ENCODE assay signal across 28 cellular contexts in the genomic region with DNA sequence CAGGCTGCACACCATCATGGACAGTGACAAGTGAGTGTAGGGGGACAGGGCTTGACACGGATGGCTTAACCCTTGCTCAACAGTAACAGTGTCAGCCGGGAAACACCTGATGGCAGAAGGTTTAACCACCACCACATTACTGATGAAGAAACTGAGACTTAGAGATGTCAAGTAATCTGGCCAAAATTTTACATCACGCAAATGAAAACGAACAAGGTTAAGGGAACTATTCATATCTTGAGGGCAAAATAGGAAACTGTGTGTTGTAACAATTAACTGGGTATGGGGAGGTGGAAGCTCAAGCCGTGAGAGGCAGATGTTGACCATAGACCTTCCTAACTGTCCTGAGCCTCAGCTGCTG.
DNase-seq lines count a peak whose midpoint lies in the region; FAIRE-seq and TF ChIP-seq lines count a peak whose summit lies in the region.
"Had no signal": no experiment of that assay in that cellular context is flagged by ENCODE, and none has a peak within 500 bp of the region (broad histone marks: within the 10 kb centered on the region; RNA-seq: fewer than 3 reads in every experiment).

No MANE protein-coding gene starts in this region.

- H3K79me2 ChIP-seq in H1 (ENCODE audit: control insufficient read depth in 1 of 2, insufficient read depth in 2 of 2, low read length in 2 of 2): no peaks in the 10 kb centered on the region

- H3K27ac Mint-ChIP-seq in Caco-2 (ENCODE audit: unreplicated experiment): peak overlapping the region; percentile 35
- no peak overlapping the region for H3K27ac Mint-ChIP-seq in CD4-positive, alpha-beta memory T cell
- H3K27ac Mint-ChIP-seq: activated CD4-positive, alpha-beta memory T cell treated with anti-CD3 and anti-CD28 coated beads, Interleukin-2, amount 10 ng/mL, durations not matched to agents 7 days and 5 days; activated T-helper 1 cell treated with anti-CD3 and anti-CD28 coated beads, Interleukin-12 subunit alpha, Interleukin-12 subunit beta, Interleukin-2, Interleukin-4 antibody, amounts not matched to agents 30 ng/mL and 10 ng/mL and 1 ng/mL, durations not matched to agents 14 hours and 24 hours and 36 hours; dendritic cell treated with granulocyte-macrophage colony-stimulating factor and Interleukin-4, amounts not matched to agents 40 ng/mL and 50 ng/mL, for 4 days; stimulated activated naive B cell treated with anti-CD40 and anti-IgM and Interleukin-4, amounts not matched to agents 10 μg/mL and 1 μg/mL and 100 μg/mL, for 72 hours had no signal

- peaks cover 81% of the 10 kb centered on the region for H3K36me3 Mint-ChIP-seq in Caco-2 (ENCODE audit: insufficient read depth, unreplicated experiment)
- peaks cover 3 to 10% of the 10 kb centered on the region in 2 donors for H3K36me3 Mint-ChIP-seq in CD4-positive, alpha-beta memory T cell

- H2AK5ac ChIP-seq in H1 (ENCODE audit: low read depth, low read length) (peak overlapping the region; percentile 88; the same call in 1 of the 2 replicates), neuronal stem cell (ENCODE audit: low read depth, low read length) (no peak overlapping the region)

- H2AFZ ChIP-seq in H1 (ENCODE audit: low read length) (peak overlapping the region; percentile 43), neuronal stem cell (ENCODE audit: low read length) (peak overlapping the region; percentile 18)

- no peak for FAIRE-seq in H1 (lab: Jason Lieb, UNC)
- FAIRE-seq: RCC 7860 had no signal

- H3K9me3 ChIP-seq in Caco-2 (no peaks in the 10 kb centered on the region), HUES64 (ENCODE audit: insufficient read depth, low read depth, low read length) (no peaks in the 10 kb centered on the region), H1 (ENCODE audit: insufficient read depth in 2 of 2, low read depth in 1 of 2, low read length in 1 of 2) (no peaks in the 10 kb centered on the region), neuronal stem cell (replicated peaks in 1 of 2; ENCODE audit: control insufficient read depth in 2 of 2, insufficient read depth in 1 of 2, low read depth in 1 of 2, low read length in 2 of 2) (no peaks in the 10 kb centered on the region)
- no peaks in the 10 kb centered on the region for H3K9me3 ChIP-seq in CD4-positive, alpha-beta memory T cell (ENCODE audit: control insufficient read depth in 1 of 2, low read length in 2 of 2)
- H3K9me3 ChIP-seq: adrenal gland, BE2C, suprapubic skin had no signal

- H3K18ac ChIP-seq in H1 (ENCODE audit: extremely low read depth, low read length): peak overlapping the region; percentile 86
- H3K18ac ChIP-seq in neuronal stem cell (ENCODE audit: low read length): peak overlapping the region; percentile 89

- intact Hi-C loops in Caco-2 (cut with micrococcal nuclease; ENCODE audit: unreplicated experiment): no loop called here
- intact Hi-C loops in CD4-positive, alpha-beta memory T cell (cut with micrococcal nuclease): no loop called here

- no peak for DNase-seq in Caco-2
- DNase-seq in H1 (ENCODE audit: low read depth in 1 of 2, low spot score in 2 of 2): no peak
- DNase-seq in neuronal stem cell (ENCODE audit: low spot score): no peak
- no peak for DNase-seq in CD4-positive, alpha-beta memory T cell
- DNase-seq in NK-92 (lab: John Stamatoyannopoulos, UW; ENCODE audit: unreplicated experiment): no peak
- no peak for DNase-seq in substantia nigra (lab: John Stamatoyannopoulos, UW)
- DNase-seq: activated CD4-positive, alpha-beta memory T cell treated with anti-CD3 and anti-CD28 coated beads, Interleukin-2, amount 10 ng/mL, durations not matched to agents 7 days and 5 days; activated CD8-positive, alpha-beta memory T cell treated with anti-CD3 and anti-CD28 coated beads, Interleukin-2, amount 50 U/mL, for 4 hours; activated naive CD4-positive, alpha-beta T cell treated with Interleukin-2 at 50 U/mL for 16 hours; adrenal gland; BE2C; CD8-positive, alpha-beta memory T cell; central memory CD4-positive, alpha-beta T cell; DMS 273 treated with DMSO at 0.1 percent for 48 hours; EL; foreskin fibroblast; NCI-H1105 treated with DMSO at 0.1 percent for 48 hours; NCI-H1930; NK-92 treated with Interleukin-12 subunit alpha and Interleukin-12 subunit beta, amount 100 ng/mL, for 24 hours; occipital lobe; SHP77 treated with DMSO at 0.1 percent for 48 hours; stimulated activated naive B cell treated with anti-CD40 and anti-IgM and Interleukin-4, amounts not matched to agents 10 μg/mL and 1 μg/mL and 100 μg/mL, for 72 hours; SW 1271 had no signal

- H3K4ac ChIP-seq in H1 (replicated peaks; ENCODE audit: insufficient read length, low read depth, low read length) (peak overlapping the region; percentile 22), neuronal stem cell (ENCODE audit: low read length) (peak overlapping the region; percentile 58)

- H3K9me3 Mint-ChIP-seq in Caco-2 (ENCODE audit: unreplicated experiment): no peaks in the 10 kb centered on the region
- peaks cover 0 to 3% (median 0%) of the 10 kb centered on the region in 8 donors for H3K9me3 Mint-ChIP-seq in CD4-positive, alpha-beta memory T cell
- H3K9me3 Mint-ChIP-seq: activated CD4-positive, alpha-beta memory T cell treated with anti-CD3 and anti-CD28 coated beads, Interleukin-2, amount 10 ng/mL, durations not matched to agents 7 days and 5 days; activated T-helper 1 cell treated with anti-CD3 and anti-CD28 coated beads, Interleukin-12 subunit alpha, Interleukin-12 subunit beta, Interleukin-2, Interleukin-4 antibody, amounts not matched to agents 30 ng/mL and 10 ng/mL and 1 ng/mL, durations not matched to agents 14 hours and 24 hours and 36 hours; CD8-positive, alpha-beta memory T cell; dendritic cell treated with granulocyte-macrophage colony-stimulating factor and Interleukin-4, amounts not matched to agents 40 ng/mL and 50 ng/mL, for 4 days; stimulated activated naive B cell treated with anti-CD40 and anti-IgM and Interleukin-4, amounts not matched to agents 10 μg/mL and 1 μg/mL and 100 μg/mL, for 72 hours had no signal

- TF ChIP-seq POLR2A in H1 (IDR thresholded peaks at IDR 0.05; ENCODE audit: control extremely low read depth in 1 of 2, low read depth in 2 of 2, low read length in 2 of 2): no peak

- peak overlapping the region; percentile 90 for H4K91ac ChIP-seq in H1 (replicated peaks; ENCODE audit: insufficient read length, low read length)
- H4K91ac ChIP-seq in neuronal stem cell (ENCODE audit: low read depth, low read length, poor library complexity): no peak overlapping the region

- peak overlapping the region; percentile 88; the same call in 1 of the 2 replicates for H2BK20ac ChIP-seq in H1 (ENCODE audit: low read length)

- H4K20me1 ChIP-seq in H1 (replicated peaks in 1 of 2; ENCODE audit: control insufficient read depth in 1 of 2, insufficient read depth in 2 of 2, low read length in 2 of 2): no peaks in the 10 kb centered on the region

- H2BK5ac ChIP-seq in H1 (ENCODE audit: low read depth, low read length): peak overlapping the region; percentile 79
- H2BK5ac ChIP-seq in neuronal stem cell (ENCODE audit: low read length): peak overlapping the region; percentile 35

- H2BK12ac ChIP-seq in H1 (ENCODE audit: low read depth, low read length) (peak overlapping the region; percentile 98), neuronal stem cell (ENCODE audit: low read length) (no peak overlapping the region)

- H3K4me3 Mint-ChIP-seq in Caco-2 (ENCODE audit: unreplicated experiment): no peak overlapping the region
- H3K4me3 Mint-ChIP-seq in CD4-positive, alpha-beta memory T cell: no peak overlapping the region
- H3K4me3 Mint-ChIP-seq: activated CD4-positive, alpha-beta memory T cell treated with anti-CD3 and anti-CD28 coated beads, Interleukin-2, amount 10 ng/mL, durations not matched to agents 7 days and 5 days; activated T-helper 1 cell treated with anti-CD3 and anti-CD28 coated beads, Interleukin-12 subunit alpha, Interleukin-12 subunit beta, Interleukin-2, Interleukin-4 antibody, amounts not matched to agents 30 ng/mL and 10 ng/mL and 1 ng/mL, durations not matched to agents 14 hours and 24 hours and 36 hours; CD8-positive, alpha-beta memory T cell; dendritic cell treated with granulocyte-macrophage colony-stimulating factor and Interleukin-4, amounts not matched to agents 40 ng/mL and 50 ng/mL, for 4 days; stimulated activated naive B cell treated with anti-CD40 and anti-IgM and Interleukin-4, amounts not matched to agents 10 μg/mL and 1 μg/mL and 100 μg/mL, for 72 hours had no signal

- POLR2A ChIA-PET in Caco-2 (lab: Charles Lee): no interaction called here
- POLR2A ChIA-PET in H1 (lab: Charles Lee; ENCODE audit: partially characterized antibody): interaction anchor here (1.3 kb wide), 1 partner anchor 24 kb away, joined by 4 read pairs; no protein-coding TSS in a partner anchor
- POLR2A ChIA-PET in CD4-positive, alpha-beta memory T cell (lab: Charles Lee; ENCODE audit: partially characterized antibody): no interaction called here

- H3K27me3 Mint-ChIP-seq in Caco-2 (ENCODE audit: insufficient read depth, unreplicated experiment): no peaks in the 10 kb centered on the region
- H3K27me3 Mint-ChIP-seq in CD4-positive, alpha-beta memory T cell: no peaks in the 10 kb centered on the region
- H3K27me3 Mint-ChIP-seq: activated CD4-positive, alpha-beta memory T cell treated with anti-CD3 and anti-CD28 coated beads, Interleukin-2, amount 10 ng/mL, durations not matched to agents 7 days and 5 days; stimulated activated naive B cell treated with anti-CD40 and anti-IgM and Interleukin-4, amounts not matched to agents 10 μg/mL and 1 μg/mL and 100 μg/mL, for 72 hours had no signal

- no peak for TF ChIP-seq EP300 in H1 (IDR thresholded peaks at IDR 0.05; ENCODE audit: borderline replicate concordance in 1 of 2, low read depth in 2 of 2, low read length in 2 of 2)

- TF ChIP-seq CTCF in Caco-2 (IDR thresholded peaks at IDR 0.05; ENCODE audit: insufficient read depth in 1 of 2, low read depth in 1 of 2, low read length in 1 of 2, severe bottlenecking in 1 of 2, unreplicated experiment in 1 of 2) (no peak), H1 (IDR thresholded peaks at IDR 0.05; ENCODE audit: control extremely low read depth in 1 of 3, insufficient read depth in 1 of 3, low read depth in 1 of 3, low read length in 3 of 3) (no peak)

- no peak for TF ChIP-seq RAD21 in H1 (IDR thresholded peaks at IDR 0.05 in 1 of 2, conservative IDR thresholded peaks at IDR 0.05 in 1 of 2; ENCODE audit: low read depth in 2 of 2, low read length in 2 of 2)

- H4K8ac ChIP-seq in H1 (ENCODE audit: extremely low read depth, insufficient read depth, low read length) (0 out of 2 replicates have a peak overlapping the region, but pooled peaks have one; percentile 4), neuronal stem cell (ENCODE audit: low read depth, low read length) (peak overlapping the region; percentile 19)

- 85% methylated on average over 5 of the region's 5 CpGs for whole genome bisulfite sequencing in HUES64
- WGBS in H1 (ENCODE audit: extremely low coverage in 1 of 2, insufficient coverage in 1 of 2, insufficient read length in 1 of 2, insufficient replicate concordance in 2 of 2, low coverage in 1 of 2, low lambda C conversion rate in 2 of 2, missing lambda C conversion rate in 1 of 2), 2 experiments: 83% methylated on average over 5 of the region's 5 CpGs; no CpG with 5 or more reads in 1 of the 2 experiments
- no CpG with 5 or more reads among the region's 5 CpGs for WGBS in neuronal stem cell (ENCODE audit: extremely low coverage in 2 of 2, insufficient read length in 2 of 2, insufficient replicate concordance in 1 of 2), 2 donors

- H3K14ac ChIP-seq in H1 (ENCODE audit: insufficient read length) (no peak overlapping the region), neuronal stem cell (ENCODE audit: low read length) (no peak overlapping the region)

- peak overlapping the region; percentile 93 for H4K5ac ChIP-seq in H1 (ENCODE audit: insufficient read length, low read depth, low read length)

- H3K27ac ChIP-seq in HUES64 (ENCODE audit: low read depth, low read length) (peak overlapping the region; percentile 85; the same call in 1 of the 2 replicates), H1 (ENCODE audit: low read depth, low read length) (peak overlapping the region; percentile 86), neuronal stem cell (replicated peaks; ENCODE audit: low read length) (no peak overlapping the region), substantia nigra (ENCODE audit: low read depth, low read length, poor library complexity, severe bottlenecking) (no peak overlapping the region)
- H3K27ac ChIP-seq in CD4-positive, alpha-beta memory T cell (ENCODE audit: low read depth, low read length): no peak overlapping the region
- H3K27ac ChIP-seq: adrenal gland, suprapubic skin had no signal

- H2BK15ac ChIP-seq in H1 (ENCODE audit: low read length): peak overlapping the region; percentile 77; the same call in 1 of the 2 replicates
- H2BK15ac ChIP-seq in neuronal stem cell (ENCODE audit: low read length): peak overlapping the region; percentile 77

- H3K27me3 ChIP-seq in Caco-2 (replicated peaks; ENCODE audit: control insufficient read depth, insufficient read depth, low read length) (no peaks in the 10 kb centered on the region), HUES64 (ENCODE audit: insufficient read depth, low read length) (no peaks in the 10 kb centered on the region), H1 (replicated peaks in 1 of 4; ENCODE audit: control insufficient read depth in 3 of 4, extremely low read depth in 1 of 4, insufficient read depth in 3 of 4, low read length in 3 of 4) (no peaks in the 10 kb centered on the region; a peak in 1 of 7 replicates), neuronal stem cell (ENCODE audit: control insufficient read depth in 3 of 3, insufficient read depth in 3 of 3, low read depth in 1 of 3, low read length in 3 of 3) (no peaks in the 10 kb centered on the region)
- no peaks in the 10 kb centered on the region for H3K27me3 ChIP-seq in CD4-positive, alpha-beta memory T cell (ENCODE audit: insufficient read depth, low read length)
- H3K27me3 ChIP-seq: adrenal gland, BE2C, suprapubic skin had no signal

- CTCF ChIA-PET in Caco-2 (lab: Charles Lee) (no interaction called here), H1 (lab: Charles Lee; ENCODE audit: partially characterized antibody) (interaction anchor here (1.0 to 2.4 kb wide), 6 partner anchors 9 to 582 kb away, joined by 3 to 6 read pairs (median 3); no protein-coding TSS in a partner anchor)
- CTCF ChIA-PET in CD4-positive, alpha-beta memory T cell (lab: Charles Lee; ENCODE audit: partially characterized antibody): interaction anchor here (11.2 kb wide), 1 partner anchor 198 kb away, joined by 336 read pairs; no protein-coding TSS in a partner anchor

- no peak overlapping the region for H3K56ac ChIP-seq in H1 (replicated peaks; ENCODE audit: insufficient read length, low read depth, low read length)

- H3K23me2 ChIP-seq in H1 (ENCODE audit: low read depth, low read length): no peaks in the 10 kb centered on the region

- peaks cover 23% of the 10 kb centered on the region for H3K4me1 Mint-ChIP-seq in Caco-2 (ENCODE audit: low read depth, unreplicated experiment)
- H3K4me1 Mint-ChIP-seq in CD4-positive, alpha-beta memory T cell: peaks cover 4 to 5% (median 4%) of the 10 kb centered on the region in 4 donors

- H3K23ac ChIP-seq in H1 (ENCODE audit: insufficient read length): no peak overlapping the region
- no peak overlapping the region for H3K23ac ChIP-seq in neuronal stem cell (ENCODE audit: low read depth, low read length, poor library complexity)

- H3K79me1 ChIP-seq in H1 (ENCODE audit: low read depth, low read length) (no peaks in the 10 kb centered on the region), neuronal stem cell (ENCODE audit: low read depth, low read length) (no peaks in the 10 kb centered on the region)

- H3K9ac ChIP-seq in HUES64 (ENCODE audit: low read depth, low read length): 0 out of 2 replicates have a peak overlapping the region, but pooled peaks have one; percentile 38
- peak overlapping the region in 2 of 4 experiments; percentile 5 to 46; a peak in 2 of 7 replicates for H3K9ac ChIP-seq in H1 (replicated peaks in 1 of 4; ENCODE audit: extremely low read depth in 1 of 4, low read depth in 3 of 4, low read length in 3 of 4)
- no peak overlapping the region for H3K9ac ChIP-seq in neuronal stem cell (ENCODE audit: low read depth, low read length, poor library complexity)

- BruUV-seq in Caco-2 (replicated peaks; lab: Mats Ljungman, UMichigan): no TSS peak

- no peak overlapping the region for H3K4me3 ChIP-seq in Caco-2 (ENCODE audit: low read depth, low read length)
- no peak overlapping the region for H3K4me3 ChIP-seq in HUES64 (ENCODE audit: low read length)
- no peak overlapping the region for H3K4me3 ChIP-seq in H1 (ENCODE audit: extremely low read depth in 1 of 4, insufficient read depth in 2 of 4, low read depth in 3 of 4, low read length in 4 of 4)
- H3K4me3 ChIP-seq in neuronal stem cell (ENCODE audit: low read length in 2 of 2): no peak overlapping the region
- no peak overlapping the region for H3K4me3 ChIP-seq in CD4-positive, alpha-beta memory T cell (ENCODE audit: low read length in 2 of 2)
- H3K4me3 ChIP-seq: adrenal gland, suprapubic skin had no signal

- peaks cover 19% of the 10 kb centered on the region for H3K4me1 ChIP-seq in Caco-2
- peaks cover 27% of the 10 kb centered on the region for H3K4me1 ChIP-seq in HUES64 (ENCODE audit: insufficient read depth, low read length)
- peaks cover 8 to 29% (median 20%) of the 10 kb centered on the region in 4 experiments; a peak in 6 of 7 replicates for H3K4me1 ChIP-seq in H1 (replicated peaks in 1 of 4; ENCODE audit: control insufficient read depth in 3 of 4, insufficient read depth in 4 of 4, low read length in 3 of 4)
- peaks cover 5 to 11% of the 10 kb centered on the region in 2 donors for H3K4me1 ChIP-seq in neuronal stem cell (ENCODE audit: control insufficient read depth in 2 of 2, insufficient read depth in 1 of 2, low read depth in 1 of 2, low read length in 2 of 2)
- H3K4me1 ChIP-seq in CD4-positive, alpha-beta memory T cell (ENCODE audit: insufficient read depth, low read length): peaks cover 4% of the 10 kb centered on the region
- H3K4me1 ChIP-seq: BE2C had no signal

- H3K4me2 ChIP-seq in H1 (ENCODE audit: insufficient read depth in 1 of 2, low read depth in 2 of 2, low read length in 2 of 2) (peak overlapping the region; percentile 51 to 62), neuronal stem cell (ENCODE audit: insufficient read depth, low read length, poor library complexity, severe bottlenecking) (no peak overlapping the region)

- H3K36me3 ChIP-seq in Caco-2 (ENCODE audit: control insufficient read depth, insufficient read depth, low read length): peaks cover 7% of the 10 kb centered on the region
- H3K36me3 ChIP-seq in HUES64 (ENCODE audit: insufficient read depth, low read length): no peaks in the 10 kb centered on the region
- no peaks in the 10 kb centered on the region for H3K36me3 ChIP-seq in H1 (ENCODE audit: control insufficient read depth in 2 of 4, insufficient read depth in 4 of 4, low read length in 3 of 4)
- H3K36me3 ChIP-seq in neuronal stem cell (replicated peaks in 1 of 2; ENCODE audit: control insufficient read depth in 2 of 2, insufficient read depth in 2 of 2, low read length in 2 of 2): no peaks in the 10 kb centered on the region
- no peaks in the 10 kb centered on the region for H3K36me3 ChIP-seq in CD4-positive, alpha-beta memory T cell (ENCODE audit: insufficient read depth, low read length)
- H3K36me3 ChIP-seq: adrenal gland, BE2C, suprapubic skin had no signal

- no peak overlapping the region for H2BK120ac ChIP-seq in H1 (replicated peaks; ENCODE audit: low read depth, low read length)
- H2BK120ac ChIP-seq in neuronal stem cell (ENCODE audit: low read depth, low read length): no peak overlapping the region

Comparison
In these comparisons a context has a peak if more than half of its experiments do, and no peak if none do; other contexts are left out.
1. H3K27ac ChIP-seq: peak in HUES64 (single experiment) and H1 (single experiment); none in neuronal stem cell (single experiment), CD4-positive, alpha-beta memory T cell (single experiment) and substantia nigra (single experiment).